ENCODE assay signal across 22 cellular contexts in the genomic region with DNA sequence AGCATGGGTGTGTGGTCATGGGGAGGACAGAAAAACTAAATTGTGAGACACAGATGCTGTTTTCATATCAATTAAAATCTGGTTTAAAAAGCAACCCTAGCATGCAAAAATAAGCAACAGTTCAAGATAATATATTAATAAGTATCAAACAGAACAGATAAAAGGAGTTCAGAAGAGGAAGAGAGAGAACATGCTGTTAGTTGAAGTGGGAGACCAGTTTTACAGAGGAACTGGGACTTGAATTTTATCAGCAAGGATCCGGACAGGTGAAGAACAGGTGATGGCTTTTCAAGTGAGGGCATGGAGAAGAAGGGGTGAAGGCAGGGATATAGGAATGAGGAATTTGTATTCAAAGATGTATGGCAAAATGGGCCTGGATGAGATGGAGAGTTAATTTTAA.
A peak's percentile ranks its signal among the peaks of the same experiment; 100 is the strongest.
DNase-seq lines count a peak whose midpoint lies in the region; ATAC-seq, FAIRE-seq and TF ChIP-seq lines count a peak whose summit lies in the region.
"Had no signal": no experiment of that assay in that cellular context is flagged by ENCODE, and none has a peak within 500 bp of the region (broad histone marks: within the 10 kb centered on the region; RNA-seq: fewer than 3 reads in every experiment).

No MANE protein-coding gene starts in this region.

- TF ChIP-seq EP300 in SK-N-SH (IDR thresholded peaks at IDR 0.05; ENCODE audit: borderline replicate concordance in 1 of 2, low read depth in 1 of 2, low read length in 1 of 2) (no peak), GM12878 (IDR thresholded peaks at IDR 0.05; ENCODE audit: borderline replicate concordance in 1 of 2, control insufficient read depth in 1 of 2, low read depth in 2 of 2, low read length in 2 of 2) (no peak)

- DNase-seq in SK-N-SH (no peak), GM12878 (ENCODE audit: low read depth, low spot score) (no peak), NCI-H345 (lab: John Stamatoyannopoulos, UW) (no peak), DMS53 treated with DMSO at 0.1 percent for 48 hours (lab: John Stamatoyannopoulos, UW; ENCODE audit: unreplicated experiment) (no peak)
- no peak for DNase-seq in activated effector memory CD4-positive, alpha-beta T cell treated with anti-CD3 and anti-CD28 coated beads, Interleukin-2, amount 50 U/mL, for 16 hours
- DNase-seq: 8988T; ACHN; BE2C; C1 segment of cervical spinal cord; CD4-positive, alpha-beta memory T cell; CD4-positive, CD25-positive, alpha-beta regulatory T cell; CD8-positive, alpha-beta memory T cell; COR-L47; DMS 273 treated with DMSO at 0.1 percent for 48 hours; DMS153; DMS53; DMS79 treated with DMSO at 0.1 percent for 48 hours; GF-D8 had no signal

- H2AFZ ChIP-seq in SK-N-SH (ENCODE audit: low read depth), result no peak overlapping the region
- no peak overlapping the region for H2AFZ ChIP-seq in GM12878 (ENCODE audit: control insufficient read depth, low read depth, low read length)

- BruUV-seq in GM12878 (replicated peaks; lab: Mats Ljungman, UMichigan), result no TSS peak

- intact Hi-C loops in GM12878 (cut with micrococcal nuclease; ENCODE audit: unreplicated experiment), result no loop called here

- POLR2A ChIA-PET in SK-N-SH (lab: Yijun Ruan, JAX) (no interaction called here), GM12878 (lab: Charles Lee) (interaction anchor here (0.7 kb wide), 2 partner anchors 862 to 1256 kb away, joined by 3 read pairs; no protein-coding TSS in a partner anchor)

- no peak for TF ChIP-seq POLR2A in GM12878 (IDR thresholded peaks at IDR 0.05; ENCODE audit: low read depth, low read length)

- peaks cover 80% of the 10 kb centered on the region for H3F3A ChIP-seq in SK-N-SH (replicated peaks; ENCODE audit: insufficient read depth)

- H3K9me3 ChIP-seq in SK-N-SH (no peaks in the 10 kb centered on the region), GM12878 (replicated peaks; ENCODE audit: control insufficient read depth, insufficient read depth, low read length) (no peaks in the 10 kb centered on the region; the same call in 2 of the 3 replicates)
- H3K9me3 ChIP-seq: BE2C had no signal

- no peak for FAIRE-seq in GM12878 (lab: Jason Lieb, UNC)
- FAIRE-seq: G401.6, GM12892, GM18507 had no signal

- TF ChIP-seq RAD21 in SK-N-SH (IDR thresholded peaks at IDR 0.05; ENCODE audit: low read length) (no peak), GM12878 (IDR thresholded peaks at IDR 0.05; ENCODE audit: insufficient read depth, low read depth, low read length) (no peak)

- H3K4me1 ChIP-seq in SK-N-SH (ENCODE audit: control insufficient read depth in 1 of 2, insufficient read depth in 2 of 2, low read depth in 1 of 2, low read length in 1 of 2) (peaks cover 4 to 5% of the 10 kb centered on the region in 2 experiments; a peak in 2 of 4 replicates), GM12878 (ENCODE audit: control insufficient read depth, insufficient read depth, low read length) (no peaks in the 10 kb centered on the region)
- H3K4me1 ChIP-seq: BE2C, BLaER1 had no signal

- CTCF ChIA-PET in SK-N-SH (lab: Yijun Ruan, JAX) (no interaction called here), GM12878 (lab: Yijun Ruan, JAX) (no interaction called here)

- peaks cover 46 to 52% of the 10 kb centered on the region in 2 experiments for H3K36me3 ChIP-seq in SK-N-SH (replicated peaks in 1 of 2; ENCODE audit: control insufficient read depth in 1 of 2, insufficient read depth in 2 of 2, low read length in 1 of 2)
- H3K36me3 ChIP-seq in GM12878 (ENCODE audit: control insufficient read depth in 2 of 2, insufficient read depth in 2 of 2, low read length in 1 of 2), result no peaks in the 10 kb centered on the region
- H3K36me3 ChIP-seq: BE2C, BLaER1 had no signal

- no peaks in the 10 kb centered on the region for H4K20me1 ChIP-seq in SK-N-SH (ENCODE audit: insufficient read depth)
- H4K20me1 ChIP-seq in GM12878 (ENCODE audit: control insufficient read depth, insufficient read depth), result no peaks in the 10 kb centered on the region
- H4K20me1 ChIP-seq: BLaER1 had no signal

- H3K27me3 ChIP-seq in SK-N-SH (ENCODE audit: insufficient read depth) (no peaks in the 10 kb centered on the region), GM12878 (replicated peaks in 1 of 2; ENCODE audit: control insufficient read depth in 2 of 2, insufficient read depth in 2 of 2, low read length in 1 of 2) (no peaks in the 10 kb centered on the region)
- H3K27me3 ChIP-seq: BE2C, BLaER1 had no signal

- WGBS in SK-N-SH (ENCODE audit: low lambda C conversion rate), result 31% methylated on average over 1 of the region's 1 CpG
- WGBS in GM12878 (ENCODE audit: insufficient coverage, insufficient replicate concordance, low lambda C conversion rate, missing lambda C conversion rate), result 24% methylated on average over 1 of the region's 1 CpG

- ATAC-seq in GM12878, result no peak

- H3K4me2 ChIP-seq in SK-N-SH, result no peak overlapping the region
- H3K4me2 ChIP-seq in GM12878 (ENCODE audit: control insufficient read depth, insufficient read depth), result no peak overlapping the region
- H3K4me2 ChIP-seq: BLaER1 had no signal

- SMC1A ChIA-PET in GM12878 (lab: Charles Lee; ENCODE audit: uncharacterized antibody, unreplicated experiment), result no interaction called here

- H3K4me3 ChIP-seq in SK-N-SH (ENCODE audit: low read depth in 2 of 2, low read length in 1 of 2) (no peak overlapping the region), GM12878 (no peak overlapping the region)
- H3K4me3 ChIP-seq: BLaER1 had no signal

- H3K9ac ChIP-seq in SK-N-SH (no peak overlapping the region), GM12878 (ENCODE audit: control insufficient read depth, insufficient read depth, low read length) (no peak overlapping the region)
- H3K9ac ChIP-seq: BLaER1 had no signal

- peak overlapping the region in 1 of 2 experiments; percentile 55; a peak in 1 of 4 replicates for H3K27ac ChIP-seq in SK-N-SH (ENCODE audit: low read depth in 2 of 2, low read length in 1 of 2)
- no peak overlapping the region for H3K27ac ChIP-seq in GM12878 (ENCODE audit: control insufficient read depth, insufficient read depth)
- H3K27ac ChIP-seq: BLaER1 had no signal

- RAD21 ChIA-PET in GM12878 (lab: Charles Lee; ENCODE audit: unreplicated experiment), result no interaction called here

- in situ Hi-C loops in GM12878 (cut with MboI), result no loop called here

- TF ChIP-seq CTCF in SK-N-SH (IDR thresholded peaks at IDR 0.05), result no peak
- no peak for TF ChIP-seq CTCF in GM12878 (IDR thresholded peaks at IDR 0.05 in 2 of 3, conservative IDR thresholded peaks at IDR 0.05 in 1 of 3; ENCODE audit: control insufficient read depth in 2 of 3, extremely low read depth in 1 of 3, insufficient read depth in 1 of 3, low read depth in 3 of 3, low read length in 3 of 3)

- H3K79me2 ChIP-seq in SK-N-SH (ENCODE audit: insufficient read depth) (no peaks in the 10 kb centered on the region), GM12878 (ENCODE audit: control insufficient read depth, insufficient read depth, low read length) (no peaks in the 10 kb centered on the region)

- H3K9me2 ChIP-seq in SK-N-SH, result no peaks in the 10 kb centered on the region

TF ChIP-seq in SK-N-SH, 30 proteins besides CTCF, POLR2A, EP300 and RAD21 (continues in another document):
- no peak for TF ChIP-seq PBX3 (IDR thresholded peaks at IDR 0.05)
- no peak for TF ChIP-seq FOSL2 (IDR thresholded peaks at IDR 0.05; ENCODE audit: borderline replicate concordance, low read depth)
- no peak for TF ChIP-seq GABPA (IDR thresholded peaks at IDR 0.05; ENCODE audit: low read depth)
- no peak for TF ChIP-seq IRF3 (IDR thresholded peaks at IDR 0.05; ENCODE audit: low read depth, low read length)
- no peak; the same call in 1 of the 2 replicates for TF ChIP-seq JUND (IDR thresholded peaks at IDR 0.05)

TF ChIP-seq in GM12878, 131 proteins besides CTCF, POLR2A, EP300 and RAD21:
- no peak for TF ChIP-seq GATAD2B (conservative IDR thresholded peaks at IDR 0.05; ENCODE audit: low read depth)
- TF ChIP-seq ZNF207 (IDR thresholded peaks at IDR 0.05; ENCODE audit: borderline replicate concordance), result no peak
- peak; percentile 39; the same call in 1 of the 2 replicates for TF ChIP-seq BMI1 (IDR thresholded peaks at IDR 0.05; ENCODE audit: borderline replicate concordance)
- TF ChIP-seq, protein P1, sequence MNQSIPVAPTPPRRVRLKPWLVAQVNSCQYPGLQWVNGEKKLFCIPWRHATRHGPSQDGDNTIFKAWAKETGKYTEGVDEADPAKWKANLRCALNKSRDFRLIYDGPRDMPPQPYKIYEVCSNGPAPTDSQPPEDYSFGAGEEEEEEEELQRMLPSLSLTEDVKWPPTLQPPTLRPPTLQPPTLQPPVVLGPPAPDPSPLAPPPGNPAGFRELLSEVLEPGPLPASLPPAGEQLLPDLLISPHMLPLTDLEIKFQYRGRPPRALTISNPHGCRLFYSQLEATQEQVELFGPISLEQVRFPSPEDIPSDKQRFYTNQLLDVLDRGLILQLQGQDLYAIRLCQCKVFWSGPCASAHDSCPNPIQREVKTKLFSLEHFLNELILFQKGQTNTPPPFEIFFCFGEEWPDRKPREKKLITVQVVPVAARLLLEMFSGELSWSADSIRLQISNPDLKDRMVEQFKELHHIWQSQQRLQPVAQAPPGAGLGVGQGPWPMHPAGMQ (IDR thresholded peaks at IDR 0.05; ENCODE audit: borderline replicate concordance), result no peak
- no peak for TF ChIP-seq FOXM1 (IDR thresholded peaks at IDR 0.05; ENCODE audit: low read depth, low read length)
- TF ChIP-seq ZNF274 (IDR thresholded peaks at IDR 0.05; ENCODE audit: insufficient read depth, insufficient read length), result no peak

Comparison
In these comparisons a context has a peak if more than half of its experiments do, and no peak if none do; other contexts are left out.
1. Of the 26 proteins assayed by ChIP-seq in both GM12878 and SK-N-SH: peak only in GM12878: none; only in SK-N-SH: POLR2AphosphoS5; in both: none; in neither: 25.